Comparison of ENCODE assay signal across 14 cellular contexts in the genomic region with DNA sequence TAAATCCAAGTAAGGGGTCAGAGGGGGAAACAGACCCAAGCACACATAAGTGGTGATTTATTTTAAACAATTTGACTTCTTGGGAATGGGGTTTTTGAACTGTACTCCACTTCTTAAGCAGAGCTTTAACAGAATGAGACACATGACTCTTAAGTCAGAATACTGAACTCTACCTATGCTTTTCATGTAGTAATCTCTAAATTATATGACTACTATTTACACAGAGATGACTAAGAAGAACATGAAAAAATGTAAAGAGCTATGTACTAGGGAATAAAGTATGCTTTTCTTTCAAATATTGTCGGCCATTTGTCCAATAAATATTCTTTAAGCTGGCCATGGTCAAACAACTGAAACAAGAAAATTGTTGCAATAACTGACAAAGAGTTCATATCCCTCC. TPM values are rescaled to one million over a fixed set of nuclear protein-coding genes. Genes with fewer than 3 reads are reported as not detected.
DNase-seq lines count a peak whose midpoint lies in the region; ATAC-seq and TF ChIP-seq lines count a peak whose summit lies in the region.
"Had no signal": no experiment of that assay in that cellular context is flagged by ENCODE, and none has a peak within 500 bp of the region (broad histone marks: within the 10 kb centered on the region; RNA-seq: fewer than 3 reads in every experiment).

No MANE protein-coding gene starts in this region.

- POLR2A ChIA-PET in MCF 10A (lab: Yijun Ruan, JAX), result interaction anchor here (0.6 to 6.1 kb wide), 3 partner anchors 22 to 72 kb away, joined by 3 to 43 read pairs (median 3); no protein-coding TSS in a partner anchor

- no peaks in the 10 kb centered on the region for H3K36me3 ChIP-seq in breast epithelium

- intact Hi-C loops in MCF 10A (cut with micrococcal nuclease), result no loop called here
- intact Hi-C loops in breast epithelium (cut with DNase I; ENCODE audit: low total_unique reads), result loop anchor here (5.0 kb wide), 1 partner anchor 432 kb away; no protein-coding TSS in a partner anchor

- H3K9me3 Mint-ChIP-seq in MCF 10A (ENCODE audit: unreplicated experiment), result no peaks in the 10 kb centered on the region
- no peaks in the 10 kb centered on the region for H3K9me3 Mint-ChIP-seq in immature natural killer cell
- H3K9me3 Mint-ChIP-seq in stimulated activated memory B cell treated with anti-CD40 and anti-IgM and Interleukin-4, amounts not matched to agents 10 μg/mL and 1 μg/mL and 100 μg/mL, for 72 hours, result no peaks in the 10 kb centered on the region
- H3K9me3 Mint-ChIP-seq in HFFc6, result no peaks in the 10 kb centered on the region

- ATAC-seq in T-helper 17 cell, result no peak
- ATAC-seq in stimulated activated memory B cell treated with anti-CD40 and anti-IgM and Interleukin-4, amounts not matched to agents 10 μg/mL and 1 μg/mL and 100 μg/mL, for 72 hours, result no peak
- ATAC-seq in GM21619 (IDR thresholded peaks at IDR 0.05; ENCODE audit: unreplicated experiment), result no peak

- H3K27ac Mint-ChIP-seq in MCF 10A (ENCODE audit: low read depth, unreplicated experiment), result peak overlapping the region; percentile 89
- peak overlapping the region; percentile 99 for H3K27ac Mint-ChIP-seq in T-helper 17 cell
- H3K27ac Mint-ChIP-seq in immature natural killer cell, result peak overlapping the region; percentile 67 to 98 (median 96)
- peak overlapping the region; percentile 86 for H3K27ac Mint-ChIP-seq in stimulated activated memory B cell treated with anti-CD40 and anti-IgM and Interleukin-4, amounts not matched to agents 10 μg/mL and 1 μg/mL and 100 μg/mL, for 72 hours
- no peak overlapping the region for H3K27ac Mint-ChIP-seq in HFFc6

- peaks cover 40% of the 10 kb centered on the region for H3K4me1 Mint-ChIP-seq in MCF 10A (ENCODE audit: insufficient read depth, unreplicated experiment)
- H3K4me1 Mint-ChIP-seq in T-helper 17 cell, result peaks cover 47% of the 10 kb centered on the region
- H3K4me1 Mint-ChIP-seq in immature natural killer cell, result peaks cover 66 to 73% of the 10 kb centered on the region in 2 donors
- peaks cover 56% of the 10 kb centered on the region for H3K4me1 Mint-ChIP-seq in stimulated activated memory B cell treated with anti-CD40 and anti-IgM and Interleukin-4, amounts not matched to agents 10 μg/mL and 1 μg/mL and 100 μg/mL, for 72 hours
- peaks cover 37% of the 10 kb centered on the region for H3K4me1 Mint-ChIP-seq in HFFc6 (ENCODE audit: low read depth)

- TF ChIP-seq CTCF in MCF 10A (IDR thresholded peaks at IDR 0.05; ENCODE audit: unreplicated experiment), result no peak
- TF ChIP-seq CTCF in breast epithelium (IDR thresholded peaks at IDR 0.05), result no peak
- no peak for TF ChIP-seq CTCF in HFFc6 (IDR thresholded peaks at IDR 0.05)

- no TSS peak for BruUV-seq in MCF 10A (replicated peaks; lab: Mats Ljungman, UMichigan)

- H3K9me3 ChIP-seq in breast epithelium (no peaks in the 10 kb centered on the region), T-helper 17 cell (ENCODE audit: control insufficient read depth, low read length, poor library complexity, severe bottlenecking) (no peaks in the 10 kb centered on the region)

- CTCF ChIA-PET in MCF 10A (lab: Yijun Ruan, JAX), result interaction anchor here (8.1 kb wide), 1 partner anchor 48 kb away, joined by 126 read pairs; no protein-coding TSS in a partner anchor

- H3K27me3 ChIP-seq in breast epithelium, result no peaks in the 10 kb centered on the region

- no peak for TF ChIP-seq POLR2A in breast epithelium (IDR thresholded peaks at IDR 0.05)

- DNase-seq in MCF 10A (ENCODE audit: unreplicated experiment), result no peak
- DNase-seq in breast epithelium (ENCODE audit: low spot score in 2 of 2), result no peak
- DNase-seq in T-helper 17 cell, result no peak
- no peak for DNase-seq in immature natural killer cell
- no peak for DNase-seq in COLO829 (ENCODE audit: low spot score)
- no peak for DNase-seq in HFFc6
- DNase-seq: 8988T, NCI-H1436, NCI-H2029 treated with DMSO at 0.1 percent for 48 hours, NCI-H510A treated with DMSO at 0.1 percent for 48 hours, OCI-M1 had no signal

- H3K4me3 ChIP-seq in breast epithelium, result no peak overlapping the region

- no peaks in the 10 kb centered on the region for H3K4me1 ChIP-seq in breast epithelium

- no peak overlapping the region for H3K27ac ChIP-seq in breast epithelium
- H3K27ac ChIP-seq: C4-2B had no signal

- no peaks in the 10 kb centered on the region for H3K27me3 Mint-ChIP-seq in MCF 10A (ENCODE audit: insufficient read depth, unreplicated experiment)
- no peaks in the 10 kb centered on the region for H3K27me3 Mint-ChIP-seq in T-helper 17 cell
- peaks cover 0 to 5% (median 0%) of the 10 kb centered on the region in 3 donors for H3K27me3 Mint-ChIP-seq in immature natural killer cell (ENCODE audit: low read depth in 3 of 3)
- no peaks in the 10 kb centered on the region for H3K27me3 Mint-ChIP-seq in stimulated activated memory B cell treated with anti-CD40 and anti-IgM and Interleukin-4, amounts not matched to agents 10 μg/mL and 1 μg/mL and 100 μg/mL, for 72 hours
- H3K27me3 Mint-ChIP-seq in HFFc6 (ENCODE audit: insufficient read depth), result no peaks in the 10 kb centered on the region; the same call in none of the 2 replicates

- H3K36me3 Mint-ChIP-seq in MCF 10A (ENCODE audit: insufficient read depth, unreplicated experiment) (no peaks in the 10 kb centered on the region), T-helper 17 cell (ENCODE audit: low read depth) (peaks cover 5% of the 10 kb centered on the region), immature natural killer cell (peaks cover 0 to 4% (median 0%) of the 10 kb centered on the region in 3 donors), HFFc6 (ENCODE audit: low read depth) (no peaks in the 10 kb centered on the region)
- H3K36me3 Mint-ChIP-seq in stimulated activated memory B cell treated with anti-CD40 and anti-IgM and Interleukin-4, amounts not matched to agents 10 μg/mL and 1 μg/mL and 100 μg/mL, for 72 hours, result no peaks in the 10 kb centered on the region

- H3K4me3 Mint-ChIP-seq in MCF 10A (ENCODE audit: unreplicated experiment), result no peak overlapping the region
- H3K4me3 Mint-ChIP-seq in T-helper 17 cell, result no peak overlapping the region
- H3K4me3 Mint-ChIP-seq in immature natural killer cell, result peak overlapping the region in 2 of 5 donors; percentile 20 to 96
- no peak overlapping the region for H3K4me3 Mint-ChIP-seq in stimulated activated memory B cell treated with anti-CD40 and anti-IgM and Interleukin-4, amounts not matched to agents 10 μg/mL and 1 μg/mL and 100 μg/mL, for 72 hours
- H3K4me3 Mint-ChIP-seq in HFFc6, result no peak overlapping the region

RNA-seq across cellular contexts. Expression of a gene that starts 35.2 kb away (rescaled TPM):
- total RNA-seq in MCF 10A (2022), result 4.7 and 4.9 TPM in 2 replicates
- total RNA-seq in breast epithelium, result 10 to 100 TPM; 13.6 to 16.6 (median 13.8) TPM
- 10 to 100 TPM; 64.7 to 89.7 TPM for total RNA-seq in T-helper 17 cell
- polyA plus RNA-seq in immature natural killer cell, result 10 to 100 TPM; 19.4 to 52.7 (median 24.6) TPM
- total RNA-seq in HFFc6 (2021; fragmentation: NEBNext Ultra II Directional; extraction: Animal tissue kit (Norgen Biotek cat#: 25700)), result 1 to 10 TPM in 5 of 6 experiments, under 1 TPM in 1; 1.00 to 3.0 (median 1.4) TPM
